In the genomic region with DNA sequence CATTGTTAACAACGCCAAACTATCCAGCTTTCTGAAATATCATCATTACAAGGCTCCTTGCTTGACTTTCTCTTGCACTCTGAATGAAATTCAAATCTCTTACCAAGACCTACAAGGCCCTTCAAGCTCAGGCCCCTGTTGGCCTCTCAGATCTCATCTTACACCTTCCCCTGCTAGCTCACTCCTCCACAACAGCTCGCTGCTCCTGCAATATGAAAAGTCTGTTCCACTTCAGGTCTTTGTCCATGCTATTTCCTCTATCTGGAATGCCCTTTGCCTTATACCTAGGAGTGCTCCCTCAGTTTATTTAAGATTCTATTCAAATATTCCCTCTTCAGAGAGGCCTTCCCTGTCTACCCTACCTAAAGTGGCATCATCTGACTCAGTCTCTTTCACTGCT, we compare ENCODE assay signal across 22 cellular contexts.
"Had no signal": no experiment of that assay in that cellular context is flagged by ENCODE, and none has a peak within 500 bp of the region (broad histone marks: within the 10 kb centered on the region; RNA-seq: fewer than 3 reads in every experiment).

No MANE protein-coding gene starts in this region.

- H3K9me3 ChIP-seq: breast epithelium had no signal

- H3K9me3 Mint-ChIP-seq: activated CD8-positive, alpha-beta T cell treated with anti-CD3 and anti-CD28 coated beads for 36 hours; activated naive CD4-positive, alpha-beta T cell treated with anti-CD3 and anti-CD28 coated beads, Interleukin-2, amount 50 U/mL, for 24 hours; T-cell had no signal

- H3K4me1 ChIP-seq: breast epithelium had no signal

- H3K27me3 Mint-ChIP-seq: activated CD4-positive, alpha-beta T cell treated with anti-CD3 and anti-CD28 coated beads for 36 hours; activated CD8-positive, alpha-beta T cell treated with anti-CD3 and anti-CD28 coated beads for 36 hours; activated naive CD4-positive, alpha-beta T cell treated with anti-CD3 and anti-CD28 coated beads, Interleukin-2, amount 50 U/mL, for 24 hours; T-cell had no signal

- H3K27ac ChIP-seq: breast epithelium, PC-9 had no signal

- H3K4me1 Mint-ChIP-seq: activated CD4-positive, alpha-beta T cell treated with anti-CD3 and anti-CD28 coated beads for 36 hours; activated naive CD4-positive, alpha-beta T cell treated with anti-CD3 and anti-CD28 coated beads, Interleukin-2, amount 50 U/mL, for 24 hours had no signal

- H3K36me3 Mint-ChIP-seq: activated naive CD4-positive, alpha-beta T cell treated with anti-CD3 and anti-CD28 coated beads, Interleukin-2, amount 50 U/mL, for 24 hours had no signal

- DNase-seq: activated CD4-positive, alpha-beta T cell treated with anti-CD3 and anti-CD28 coated beads for 36 hours; activated CD8-positive, alpha-beta memory T cell treated with anti-CD3 and anti-CD28 coated beads, Interleukin-2, amount 50 U/mL, for 48 hours; activated CD8-positive, alpha-beta T cell treated with anti-CD3 and anti-CD28 coated beads for 36 hours; activated naive CD4-positive, alpha-beta T cell; activated T-cell treated with anti-CD3 and anti-CD28 coated beads, Interleukin-2, amount 50 U/mL, for 1 hour; aorta; central memory CD4-positive, alpha-beta T cell; Kasumi-1; KBM-7; NCI-H1105 treated with DMSO at 0.1 percent for 48 hours; NCI-H1436 treated with DMSO at 0.1 percent for 48 hours; NCI-H187; NCI-H2081; NCI-H2171; NCI-H2227 treated with DMSO at 0.1 percent for 48 hours; PC-9; SHP77 treated with DMSO at 0.1 percent for 48 hours; T-cell; T-helper 2 cell; T1000 had no signal

- H3K36me3 ChIP-seq: breast epithelium had no signal

- ATAC-seq: activated CD4-positive, alpha-beta T cell treated with anti-CD3 and anti-CD28 coated beads for 36 hours; activated CD8-positive, alpha-beta T cell treated with anti-CD3 and anti-CD28 coated beads for 36 hours; T-cell had no signal

- H3K27me3 ChIP-seq: breast epithelium had no signal

- H3K4me3 ChIP-seq: breast epithelium, PC-9 had no signal

- H3K4me2 ChIP-seq: PC-9 had no signal

- H3K4me3 Mint-ChIP-seq: activated CD4-positive, alpha-beta T cell treated with anti-CD3 and anti-CD28 coated beads for 36 hours; activated CD8-positive, alpha-beta T cell treated with anti-CD3 and anti-CD28 coated beads for 36 hours; activated naive CD4-positive, alpha-beta T cell treated with anti-CD3 and anti-CD28 coated beads, Interleukin-2, amount 50 U/mL, for 24 hours; T-cell had no signal

- H3K27ac Mint-ChIP-seq: activated CD4-positive, alpha-beta T cell treated with anti-CD3 and anti-CD28 coated beads for 36 hours; activated CD8-positive, alpha-beta T cell treated with anti-CD3 and anti-CD28 coated beads for 36 hours; activated naive CD4-positive, alpha-beta T cell treated with anti-CD3 and anti-CD28 coated beads, Interleukin-2, amount 50 U/mL, for 24 hours; T-cell had no signal

- H2AFZ ChIP-seq: PC-9 had no signal
